10 cellular contexts compared by ENCODE assay signal in genomic region chr2:191013617-191013875, GRCh38. TPM values are rescaled to one million over a fixed set of nuclear protein-coding genes. Genes with fewer than 3 reads are reported as not detected.
DNase-seq lines count a peak whose midpoint lies in the region; ATAC-seq and TF ChIP-seq lines count a peak whose summit lies in the region.
"Had no signal": no experiment of that assay in that cellular context is flagged by ENCODE, and none has a peak within 500 bp of the region (broad histone marks: within the 10 kb centered on the region; RNA-seq: fewer than 3 reads in every experiment).

No MANE protein-coding gene starts in this region.

- H3T11ph ChIP-seq in H9 (ENCODE audit: low read length): no peak overlapping the region

- H3K9ac ChIP-seq in H9 (ENCODE audit: extremely low read depth, insufficient read length, low read length): peak overlapping the region; percentile 66

- peak overlapping the region; percentile 72 for H3K4me3 ChIP-seq in mesodermal cell (ENCODE audit: extremely low read depth, insufficient read depth, low read length, poor library complexity, severe bottlenecking)

- H4K91ac ChIP-seq in H9 (ENCODE audit: insufficient read length, low read depth, low read length): no peak overlapping the region

- H3K4me3 Mint-ChIP-seq in H9: no peak overlapping the region
- H3K4me3 Mint-ChIP-seq: activated CD8-positive, alpha-beta T cell treated with anti-CD3 and anti-CD28 coated beads for 36 hours; stimulated activated naive CD8-positive, alpha-beta T cell treated with anti-CD3 and anti-CD28 coated beads, Interleukin-15, amount 100 ng/mL, for 72 hours had no signal

- no peak overlapping the region for H2BK15ac ChIP-seq in H9 (ENCODE audit: low read depth, low read length)

- peaks cover 4% of the 10 kb centered on the region for H3K27me3 Mint-ChIP-seq in H9 (ENCODE audit: low read depth)
- H3K27me3 Mint-ChIP-seq: activated CD8-positive, alpha-beta T cell treated with anti-CD3 and anti-CD28 coated beads for 36 hours; stimulated activated naive CD8-positive, alpha-beta T cell treated with anti-CD3 and anti-CD28 coated beads, Interleukin-15, amount 100 ng/mL, for 72 hours had no signal

- H3K4me1 ChIP-seq in H9 (ENCODE audit: insufficient read depth, low read length): 0 out of 2 replicates have a peak, but pooled peaks cover 2% of the 10 kb centered on the region
- peaks cover 5% of the 10 kb centered on the region for H3K4me1 ChIP-seq in mesodermal cell (ENCODE audit: control insufficient read depth, insufficient read depth, low read length, poor library complexity, severe bottlenecking)

- H2BK20ac ChIP-seq in H9 (ENCODE audit: low read depth, low read length, poor library complexity, severe bottlenecking): no peak overlapping the region

- ATAC-seq in HG02970 (IDR thresholded peaks at IDR 0.05; ENCODE audit: low FRiP score, unreplicated experiment) (no peak), HG02885 (IDR thresholded peaks at IDR 0.05; ENCODE audit: poor library complexity, unreplicated experiment) (no peak)

- no peak overlapping the region for H4K5ac ChIP-seq in H9 (ENCODE audit: insufficient read length, low read depth, low read length)

- H3K4me1 Mint-ChIP-seq in H9: no peaks in the 10 kb centered on the region

- DNase-seq in A172 (ENCODE audit: low spot score) (peak; percentile 14), H9 (no peak), caudate nucleus (lab: John Stamatoyannopoulos, UW) (peak in 3 of 61 donors; percentile 56 to 75 (median 59)), NCI-H1092 treated with DMSO at 0.1 percent for 48 hours (lab: John Stamatoyannopoulos, UW) (no peak)
- no peak for DNase-seq in stimulated activated CD4-positive, alpha-beta T cell treated with anti-CD3 and anti-CD28 coated beads, Interleukin-4, amount 100 ng/mL, for 1 hour

- H3K18ac ChIP-seq in H9 (ENCODE audit: insufficient read length, low read depth, low read length): no peak overlapping the region

- peaks cover 2% of the 10 kb centered on the region; the same call in 1 of the 2 replicates for H3K79me2 ChIP-seq in H9 (ENCODE audit: insufficient read depth, low read length)

- H3K9me3 ChIP-seq in H9 (ENCODE audit: control insufficient read depth, low read depth, low read length) (no peaks in the 10 kb centered on the region), mesodermal cell (ENCODE audit: control insufficient read depth, low read length) (no peaks in the 10 kb centered on the region)

- H3K27me3 ChIP-seq in H9 (ENCODE audit: insufficient read depth, low read length): peaks cover 3% of the 10 kb centered on the region; the same call in 1 of the 2 replicates

- H3K23ac ChIP-seq in H9 (ENCODE audit: insufficient read length, low read depth, low read length): no peak overlapping the region

- no peak overlapping the region for H2BK5ac ChIP-seq in H9 (ENCODE audit: insufficient read length, low read length)

- WGBS in H9 (ENCODE audit: extremely low coverage, insufficient read length, low lambda C conversion rate): no CpG with 5 or more reads among the region's 11 CpGs
- 3 to 8% methylated on average over 10 to 11 of the region's 11 CpGs for WGBS in mesodermal cell (ENCODE audit: insufficient coverage in 2 of 2), 2 experiments

- peaks cover 7% of the 10 kb centered on the region for H3K23me2 ChIP-seq in H9 (ENCODE audit: insufficient read length, low read depth, low read length, poor library complexity, severe bottlenecking)

- no peak overlapping the region for H3K4ac ChIP-seq in H9 (ENCODE audit: low read depth, low read length)

- no peak overlapping the region for H2AK5ac ChIP-seq in H9 (ENCODE audit: insufficient read length, low read length)

- no peak overlapping the region for H2BK120ac ChIP-seq in H9 (ENCODE audit: low read depth, low read length, poor library complexity, severe bottlenecking)

- H2BK12ac ChIP-seq in H9 (ENCODE audit: insufficient read length, low read depth, low read length): no peak overlapping the region

- H3K14ac ChIP-seq in H9 (ENCODE audit: insufficient read depth, low read length): no peak overlapping the region

- H3K27ac ChIP-seq in H9 (ENCODE audit: insufficient read length, low read depth, low read length) (no peak overlapping the region), caudate nucleus (ENCODE audit: low read depth, low read length) (peak overlapping the region; percentile 93), mesodermal cell (ENCODE audit: low read depth, low read length, severe bottlenecking) (peak overlapping the region; percentile 92)

- TF ChIP-seq CTCF in H9 (conservative IDR thresholded peaks at IDR 0.05): no peak

- H3K4me2 ChIP-seq in H9 (ENCODE audit: insufficient read depth, insufficient read length, low read length): peak overlapping the region; percentile 90

- H3K79me1 ChIP-seq in H9 (ENCODE audit: insufficient read depth, low read depth, low read length, poor library complexity, severe bottlenecking): no peaks in the 10 kb centered on the region

- no peaks in the 10 kb centered on the region for H4K20me1 ChIP-seq in H9 (ENCODE audit: control insufficient read depth, insufficient read depth, insufficient read length)

- no peak overlapping the region for H3K56ac ChIP-seq in H9 (ENCODE audit: insufficient read length, low read depth, low read length)

- H4K8ac ChIP-seq in H9 (replicated peaks; ENCODE audit: insufficient read length, low read depth, low read length): no peak overlapping the region

- H3K27ac Mint-ChIP-seq in H9: no peak overlapping the region
- H3K27ac Mint-ChIP-seq: activated CD8-positive, alpha-beta T cell treated with anti-CD3 and anti-CD28 coated beads for 36 hours; stimulated activated naive CD8-positive, alpha-beta T cell treated with anti-CD3 and anti-CD28 coated beads, Interleukin-15, amount 100 ng/mL, for 72 hours had no signal

- H2AFZ ChIP-seq in H9 (ENCODE audit: low read length): no peak overlapping the region

- peaks cover 6% of the 10 kb centered on the region for H3K36me3 ChIP-seq in mesodermal cell (ENCODE audit: control insufficient read depth, insufficient read depth, low read length)

- peaks cover 0 to 16% (median 6%) of the 10 kb centered on the region in 3 experiments; a peak in 3 of 7 replicates for H3K36me3 Mint-ChIP-seq in H9 (ENCODE audit: insufficient read depth in 1 of 3, low read depth in 3 of 3)

- peaks cover 0 to 4% of the 10 kb centered on the region in 2 experiments; a peak in 1 of 5 replicates for H3K9me3 Mint-ChIP-seq in H9

RNA-seq across cellular contexts. Expression of gene STAT1, which starts 0.4 kb away (rescaled TPM):
- 55.0 and 64.7 TPM in 2 replicates for total RNA-seq in A172 (2014; rRNA removed; shearing (Covaris generic))
- 45.4 and 48.1 TPM in 2 replicates for total RNA-seq in H9 (2021)
- polyA plus RNA-seq in mesodermal cell (2013, experiment 1 of 2): 29.3 TPM
- 28.7 TPM for polyA plus RNA-seq in mesodermal cell (2013, experiment 2 of 2)
